Comparison of ENCODE assay signal across 8 cellular contexts in genomic region chr5:171957591-171958251, GRCh38. TPM values are rescaled to one million over a fixed set of nuclear protein-coding genes. Genes with fewer than 3 reads are reported as not detected.
A peak's percentile ranks its signal among the peaks of the same experiment; 100 is the strongest.
DNase-seq lines count a peak whose midpoint lies in the region; ATAC-seq and TF ChIP-seq lines count a peak whose summit lies in the region.

No MANE protein-coding gene starts in this region.

- CTCF ChIA-PET in activated CD4-positive, alpha-beta memory T cell treated with anti-CD3 and anti-CD28 coated beads, Interleukin-2, amount 10 ng/mL, durations not matched to agents 7 days and 5 days (lab: Charles Lee), result interaction anchor here (1.3 kb wide), 1 partner anchor 49 kb away, joined by 3 read pairs; the partner anchor contains the start of gene FBXW11

- no peak for DNase-seq in Right ventricle myocardium superior
- no peak for DNase-seq in Right ventricle myocardium inferior (ENCODE audit: missing footprints)
- peak; percentile 16 for DNase-seq in activated CD4-positive, alpha-beta memory T cell treated with anti-CD3 and anti-CD28 coated beads, Interleukin-2, amount 10 ng/mL, durations not matched to agents 7 days and 5 days
- peak; percentile 7 to 28 for DNase-seq in lung microvascular endothelial cell (ENCODE audit: low read depth in 2 of 2)
- DNase-seq in hepatic stellate cell (ENCODE audit: low spot score), result no peak
- DNase-seq in ecto neural progenitor cell (ENCODE audit: low spot score), result no peak
- no peak for DNase-seq in osteocyte (ENCODE audit: extremely low spot score, unreplicated experiment)
- no peak for DNase-seq in ACHN

- intact Hi-C loops in Right ventricle myocardium superior (cut with DNase I) (no loop called here), Right ventricle myocardium inferior (cut with DNase I) (no loop called here)

- POLR2A ChIA-PET in activated CD4-positive, alpha-beta memory T cell treated with anti-CD3 and anti-CD28 coated beads, Interleukin-2, amount 10 ng/mL, durations not matched to agents 7 days and 5 days (lab: Charles Lee), result interaction anchor here (2.4 kb wide), 1 partner anchor 49 kb away, joined by 11 read pairs; the partner anchor contains the start of gene FBXW11

- H3K9me3 Mint-ChIP-seq in activated CD4-positive, alpha-beta memory T cell treated with anti-CD3 and anti-CD28 coated beads, Interleukin-2, amount 10 ng/mL, durations not matched to agents 7 days and 5 days, result no peaks in the 10 kb centered on the region
- H3K9me3 Mint-ChIP-seq in osteocyte (ENCODE audit: unreplicated experiment), result no peaks in the 10 kb centered on the region

- peaks cover 33% of the 10 kb centered on the region for H3K4me1 Mint-ChIP-seq in activated CD4-positive, alpha-beta memory T cell treated with anti-CD3 and anti-CD28 coated beads, Interleukin-2, amount 10 ng/mL, durations not matched to agents 7 days and 5 days
- H3K4me1 Mint-ChIP-seq in osteocyte (ENCODE audit: unreplicated experiment), result peaks cover 47% of the 10 kb centered on the region

- H3K4me3 Mint-ChIP-seq in activated CD4-positive, alpha-beta memory T cell treated with anti-CD3 and anti-CD28 coated beads, Interleukin-2, amount 10 ng/mL, durations not matched to agents 7 days and 5 days, result no peak overlapping the region
- no peak overlapping the region for H3K4me3 Mint-ChIP-seq in osteocyte (ENCODE audit: unreplicated experiment)

- ATAC-seq in Right ventricle myocardium superior (ENCODE audit: poor library complexity) (peak; percentile 34), Right ventricle myocardium inferior (no peak)

- peak overlapping the region; percentile 57 for H3K27ac Mint-ChIP-seq in activated CD4-positive, alpha-beta memory T cell treated with anti-CD3 and anti-CD28 coated beads, Interleukin-2, amount 10 ng/mL, durations not matched to agents 7 days and 5 days
- no peak overlapping the region for H3K27ac Mint-ChIP-seq in osteocyte (ENCODE audit: unreplicated experiment)

- peaks cover under 1% of the 10 kb centered on the region for H3K36me3 Mint-ChIP-seq in activated CD4-positive, alpha-beta memory T cell treated with anti-CD3 and anti-CD28 coated beads, Interleukin-2, amount 10 ng/mL, durations not matched to agents 7 days and 5 days (ENCODE audit: low read depth)
- no peaks in the 10 kb centered on the region for H3K36me3 Mint-ChIP-seq in osteocyte (ENCODE audit: unreplicated experiment)

- in situ Hi-C loops in ACHN (cut with HindIII; ENCODE audit: low pct_ligation_motif_present, low pct_unique_long_range_greater_than_20kb, low sequenced_read_pairs), result no loop called here

- TF ChIP-seq CTCF in osteocyte (IDR thresholded peaks at IDR 0.05), result no peak

- H3K27me3 Mint-ChIP-seq in activated CD4-positive, alpha-beta memory T cell treated with anti-CD3 and anti-CD28 coated beads, Interleukin-2, amount 10 ng/mL, durations not matched to agents 7 days and 5 days, result no peaks in the 10 kb centered on the region
- no peaks in the 10 kb centered on the region for H3K27me3 Mint-ChIP-seq in osteocyte (ENCODE audit: unreplicated experiment)

RNA-seq across cellular contexts. Expression of gene FBXW11, which starts 48.7 kb away (rescaled TPM):
- total RNA-seq in Right ventricle myocardium superior, result 59.3 TPM
- total RNA-seq in Right ventricle myocardium inferior, result 63.0 TPM
- total RNA-seq in activated CD4-positive, alpha-beta memory T cell treated with anti-CD3 and anti-CD28 coated beads, Interleukin-2, amount 10 ng/mL, durations not matched to agents 7 days and 5 days, result 10 to 100 TPM; 37.4 to 38.8 TPM
- total RNA-seq in lung microvascular endothelial cell, result 49.0 and 61.5 TPM in 2 replicates
- total RNA-seq in osteocyte, result 60.1 and 61.4 TPM in 2 replicates

Comparison
In these comparisons a context has a peak if more than half of its experiments do, and no peak if none do; other contexts are left out.
1. DNase-seq: peak in activated CD4-positive, alpha-beta memory T cell treated with anti-CD3 and anti-CD28 coated beads, Interleukin-2, amount 10 ng/mL, durations not matched to agents 7 days and 5 days (single experiment) and lung microvascular endothelial cell (2 of 2); none in Right ventricle myocardium superior (single experiment), Right ventricle myocardium inferior (single experiment), hepatic stellate cell (single experiment), ecto neural progenitor cell (single experiment), osteocyte (single experiment) and ACHN (single experiment).